16 cellular contexts compared by ENCODE assay signal in genomic region chr7:155306677-155307470, GRCh38. TPM values are rescaled to one million over a fixed set of nuclear protein-coding genes. Genes with fewer than 3 reads are reported as not detected.
DNase-seq lines count a peak whose midpoint lies in the region; ATAC-seq and TF ChIP-seq lines count a peak whose summit lies in the region.
"Had no signal": no experiment of that assay in that cellular context is flagged by ENCODE, and none has a peak within 500 bp of the region (broad histone marks: within the 10 kb centered on the region; RNA-seq: fewer than 3 reads in every experiment).

No MANE protein-coding gene starts in this region.

- no peaks in the 10 kb centered on the region for H3K4me1 ChIP-seq in upper lobe of right lung

- H3K4me1 Mint-ChIP-seq in natural killer cell = peaks cover 6 to 13% of the 10 kb centered on the region in 2 donors
- peaks cover 17 to 18% of the 10 kb centered on the region in 2 donors for H3K4me1 Mint-ChIP-seq in natural killer cell treated with Interleukin-12 subunit alpha and Interleukin-12 subunit beta and Interleukin-15 and Interleukin-18, amount 100 ng/mL, for 72 hours (ENCODE audit: low read depth in 2 of 2)
- peaks cover 18% of the 10 kb centered on the region for H3K4me1 Mint-ChIP-seq in WTC11
- no peaks in the 10 kb centered on the region for H3K4me1 Mint-ChIP-seq in osteocyte (ENCODE audit: unreplicated experiment)

- peak in 2 of 3 donors; percentile 29 to 34 for ATAC-seq in natural killer cell
- ATAC-seq in natural killer cell treated with Interleukin-12 subunit alpha and Interleukin-12 subunit beta and Interleukin-15 and Interleukin-18, amount 100 ng/mL, for 72 hours = no peak
- no peak for ATAC-seq in WTC11
- ATAC-seq in GM21717 (IDR thresholded peaks at IDR 0.05; ENCODE audit: unreplicated experiment) = no peak
- no peak for ATAC-seq in upper lobe of right lung
- ATAC-seq in GM18858 (IDR thresholded peaks at IDR 0.05; ENCODE audit: unreplicated experiment) = no peak

- no peak overlapping the region for H3K4me3 ChIP-seq in kidney epithelial cell (ENCODE audit: low read depth, low read length)
- H3K4me3 ChIP-seq in upper lobe of right lung = no peak overlapping the region
- H3K4me3 ChIP-seq: esophagus squamous epithelium had no signal

- H3K27me3 Mint-ChIP-seq in natural killer cell (ENCODE audit: low read depth in 2 of 2) (no peaks in the 10 kb centered on the region), WTC11 (ENCODE audit: low read depth) (no peaks in the 10 kb centered on the region), osteocyte (ENCODE audit: unreplicated experiment) (no peaks in the 10 kb centered on the region)
- no peaks in the 10 kb centered on the region for H3K27me3 Mint-ChIP-seq in natural killer cell treated with Interleukin-12 subunit alpha and Interleukin-12 subunit beta and Interleukin-15 and Interleukin-18, amount 100 ng/mL, for 72 hours

- H3K27me3 ChIP-seq in kidney epithelial cell (ENCODE audit: control insufficient read depth, insufficient read depth, low read length) (no peaks in the 10 kb centered on the region), upper lobe of right lung (no peaks in the 10 kb centered on the region)
- H3K27me3 ChIP-seq: esophagus squamous epithelium had no signal

- TF ChIP-seq CTCF in natural killer cell (IDR thresholded peaks at IDR 0.05) (no peak), WTC11 (IDR thresholded peaks at IDR 0.05) (no peak), kidney epithelial cell (IDR thresholded peaks at IDR 0.05; ENCODE audit: insufficient read depth, low read length, poor library complexity, severe bottlenecking) (no peak), upper lobe of right lung (IDR thresholded peaks at IDR 0.05) (no peak), osteocyte (IDR thresholded peaks at IDR 0.05) (no peak)

- peaks cover 1% of the 10 kb centered on the region for H3K36me3 ChIP-seq in kidney epithelial cell (ENCODE audit: control insufficient read depth, insufficient read depth, low read length)
- H3K36me3 ChIP-seq in upper lobe of right lung = peaks cover 76% of the 10 kb centered on the region

- H3K36me3 Mint-ChIP-seq in natural killer cell = peaks cover 18% of the 10 kb centered on the region
- peaks cover 25% of the 10 kb centered on the region for H3K36me3 Mint-ChIP-seq in natural killer cell treated with Interleukin-12 subunit alpha and Interleukin-12 subunit beta and Interleukin-15 and Interleukin-18, amount 100 ng/mL, for 72 hours
- H3K36me3 Mint-ChIP-seq in WTC11 = peaks cover 58% of the 10 kb centered on the region
- H3K36me3 Mint-ChIP-seq in osteocyte (ENCODE audit: unreplicated experiment) = peaks cover 51% of the 10 kb centered on the region

- no peaks in the 10 kb centered on the region for H3K9me3 ChIP-seq in upper lobe of right lung
- H3K9me3 ChIP-seq: esophagus squamous epithelium had no signal

- H3K27ac ChIP-seq in upper lobe of right lung = no peak overlapping the region
- H3K27ac ChIP-seq: esophagus squamous epithelium had no signal

- POLR2A ChIA-PET in WTC11 (lab: Charles Lee) = no interaction called here

- intact Hi-C loops in natural killer cell (cut with micrococcal nuclease) (no loop called here), upper lobe of right lung (cut with DNase I) (no loop called here)

- DNase-seq in natural killer cell (no peak), WTC11 (ENCODE audit: low spot score) (no peak), kidney epithelial cell (ENCODE audit: low read depth) (peak; percentile 37), upper lobe of right lung (no peak), osteocyte (ENCODE audit: extremely low spot score, unreplicated experiment) (no peak)
- DNase-seq in natural killer cell treated with Interleukin-12 subunit alpha and Interleukin-12 subunit beta and Interleukin-15 and Interleukin-18, amount 100 ng/mL, for 72 hours (ENCODE audit: low spot score) = no peak
- DNase-seq: activated CD8-positive, alpha-beta memory T cell treated with anti-CD3 and anti-CD28 coated beads for 24 hours; esophagus squamous epithelium; hippocampal formation; KG1; mesenchymal stem cell; NCI-H524; T-helper 9 cell had no signal

- H3K9me3 Mint-ChIP-seq in natural killer cell (no peaks in the 10 kb centered on the region), WTC11 (no peaks in the 10 kb centered on the region), osteocyte (ENCODE audit: unreplicated experiment) (no peaks in the 10 kb centered on the region)
- H3K9me3 Mint-ChIP-seq in natural killer cell treated with Interleukin-12 subunit alpha and Interleukin-12 subunit beta and Interleukin-15 and Interleukin-18, amount 100 ng/mL, for 72 hours = no peaks in the 10 kb centered on the region

- CTCF ChIA-PET in WTC11 (lab: Charles Lee) = interaction anchor here (1.0 to 2.0 kb wide), 2 partner anchors 10 to 38 kb away, joined by 5 read pairs; partner anchors contain the start of gene INSIG1

- H3K27ac Mint-ChIP-seq in natural killer cell = peak overlapping the region; percentile 34 to 47
- peak overlapping the region in 1 of 2 donors; percentile 71 for H3K27ac Mint-ChIP-seq in natural killer cell treated with Interleukin-12 subunit alpha and Interleukin-12 subunit beta and Interleukin-15 and Interleukin-18, amount 100 ng/mL, for 72 hours
- H3K27ac Mint-ChIP-seq in WTC11 = peak overlapping the region; percentile 76; the same call in 1 of the 2 replicates
- H3K27ac Mint-ChIP-seq in osteocyte (ENCODE audit: unreplicated experiment) = no peak overlapping the region

- H3K4me3 Mint-ChIP-seq in natural killer cell (no peak overlapping the region), WTC11 (no peak overlapping the region), osteocyte (ENCODE audit: unreplicated experiment) (no peak overlapping the region)
- no peak overlapping the region for H3K4me3 Mint-ChIP-seq in natural killer cell treated with Interleukin-12 subunit alpha and Interleukin-12 subunit beta and Interleukin-15 and Interleukin-18, amount 100 ng/mL, for 72 hours
- H3K4me3 Mint-ChIP-seq: CD14-positive monocyte had no signal

TF ChIP-seq in WTC11, 78 proteins besides CTCF, POLR2A, EP300 and RAD21 (continues in another document):
- TF ChIP-seq ATF1 (CRISPR knock-in tag; IDR thresholded peaks at IDR 0.05) (no peak), NFE2L1 (CRISPR knock-in tag; IDR thresholded peaks at IDR 0.05) (no peak), ZMAT4 (CRISPR knock-in tag; IDR thresholded peaks at IDR 0.05) (no peak), MYBL2 (CRISPR knock-in tag; IDR thresholded peaks at IDR 0.05) (no peak), ZNF281 (CRISPR knock-in tag; IDR thresholded peaks at IDR 0.05) (no peak), NR2C2 (CRISPR knock-in tag; IDR thresholded peaks at IDR 0.05) (no peak), ZNF396 (CRISPR knock-in tag; IDR thresholded peaks at IDR 0.05; ENCODE audit: borderline replicate concordance) (no peak), TCF7 (CRISPR knock-in tag; IDR thresholded peaks at IDR 0.05; ENCODE audit: low read depth) (no peak), GRHL2 (CRISPR knock-in tag; IDR thresholded peaks at IDR 0.05; ENCODE audit: insufficient replicate concordance, severe bottlenecking) (no peak), CBFB (CRISPR knock-in tag; IDR thresholded peaks at IDR 0.05; ENCODE audit: low read depth) (no peak), ZNF671 (CRISPR knock-in tag; IDR thresholded peaks at IDR 0.05) (no peak), IRF1 (CRISPR knock-in tag; IDR thresholded peaks at IDR 0.05) (no peak), CDX4 (CRISPR knock-in tag; IDR thresholded peaks at IDR 0.05; ENCODE audit: borderline replicate concordance) (no peak), GTF2I (CRISPR knock-in tag; conservative IDR thresholded peaks at IDR 0.05) (no peak)

RNA-seq across cellular contexts. Expression of gene INSIG1, which starts 9.2 kb away (rescaled TPM):
- 100 to 1,000 TPM in 1 of 3 donors, 10 to 100 TPM in 2; 66.7 to 115 (median 84.5) TPM for total RNA-seq in natural killer cell
- total RNA-seq in natural killer cell treated with Interleukin-12 subunit alpha and Interleukin-12 subunit beta and Interleukin-15 and Interleukin-18, amount 100 ng/mL, for 72 hours = 100 to 1,000 TPM in 1 of 2 donors, 10 to 100 TPM in 1; 88.1 to 120 TPM
- 32.3 to 41.2 TPM (median 40.1 TPM) in 3 replicates for total RNA-seq in WTC11 (2021)
- total RNA-seq in kidney epithelial cell = 302 and 327 TPM in 2 replicates
- total RNA-seq in upper lobe of right lung = 90.7 TPM
- 16.0 and 21.8 TPM in 2 replicates for total RNA-seq in osteocyte

Comparison
In these comparisons a context has a peak if more than half of its experiments do, and no peak if none do; other contexts are left out.
1. ATAC-seq: peak in natural killer cell (2 of 3); none in natural killer cell treated with Interleukin-12 subunit alpha and Interleukin-12 subunit beta and Interleukin-15 and Interleukin-18, amount 100 ng/mL, for 72 hours (0 of 2), WTC11 (single experiment), GM21717 (single experiment), upper lobe of right lung (single experiment) and GM18858 (single experiment).